Comparison of ENCODE assay signal across 12 cellular contexts in genomic region chr10:33115720-33116119, GRCh38.
DNase-seq lines count a peak whose midpoint lies in the region; ATAC-seq, FAIRE-seq and TF ChIP-seq lines count a peak whose summit lies in the region.
"Had no signal": no experiment of that assay in that cellular context is flagged by ENCODE, and none has a peak within 500 bp of the region (broad histone marks: within the 10 kb centered on the region; RNA-seq: fewer than 3 reads in every experiment).

No MANE protein-coding gene starts in this region.

- peak overlapping the region; percentile 35; the same call in 2 of the 3 replicates for H2BK15ac ChIP-seq in IMR-90 (ENCODE audit: low read depth, low read length)

- H3K27ac ChIP-seq in IMR-90 (ENCODE audit: insufficient read depth, low read length) (peak overlapping the region; percentile 78), K562 (ENCODE audit: extremely low read depth, low read depth, low read length) (no peak overlapping the region)
- H3K27ac ChIP-seq: Peyer's patch, suprapubic skin had no signal

- H3K9ac ChIP-seq in IMR-90 (ENCODE audit: low read depth, low read length) (no peak overlapping the region), K562 (ENCODE audit: insufficient read depth in 1 of 2, low read depth in 2 of 2, low read length in 2 of 2) (no peak overlapping the region)

- H4K20me1 ChIP-seq in IMR-90 (ENCODE audit: insufficient read depth, low read length) (no peaks in the 10 kb centered on the region), K562 (replicated peaks; ENCODE audit: control insufficient read depth, insufficient read depth, low read length) (no peaks in the 10 kb centered on the region)

- peak overlapping the region; percentile 92 for H2BK120ac ChIP-seq in IMR-90 (ENCODE audit: low read depth, low read length)

- peaks cover 3% of the 10 kb centered on the region for H3K9me3 Mint-ChIP-seq in natural killer cell treated with Interleukin-12 subunit alpha and Interleukin-12 subunit beta and Interleukin-15 and Interleukin-18, amount 100 ng/mL, for 72 hours

- H3K27me3 ChIP-seq in IMR-90 (ENCODE audit: control insufficient read depth, insufficient read depth, low read length) = no peaks in the 10 kb centered on the region
- H3K27me3 ChIP-seq in K562 (ENCODE audit: control insufficient read depth in 2 of 2, insufficient read depth in 2 of 2, low read length in 2 of 2) = peaks cover 9 to 13% of the 10 kb centered on the region in 2 experiments; a peak in 3 of 5 replicates
- H3K27me3 ChIP-seq: Peyer's patch, suprapubic skin had no signal

- peak overlapping the region; percentile 84 for H3K4ac ChIP-seq in IMR-90 (ENCODE audit: low read depth, low read length)

- H4K91ac ChIP-seq in IMR-90 (ENCODE audit: insufficient read depth, low read depth, low read length) = peak overlapping the region; percentile 68

- H3K4me3 Mint-ChIP-seq in natural killer cell treated with Interleukin-12 subunit alpha and Interleukin-12 subunit beta and Interleukin-15 and Interleukin-18, amount 100 ng/mL, for 72 hours = peak overlapping the region; percentile 65

- H3K4me3 ChIP-seq in IMR-90 (ENCODE audit: insufficient read depth, low read depth, low read length) (no peak overlapping the region), K562 (no peak overlapping the region)
- H3K4me3 ChIP-seq: Peyer's patch, suprapubic skin had no signal

- peak overlapping the region; percentile 66 for H3K18ac ChIP-seq in IMR-90 (ENCODE audit: low read depth, low read length)

- TF ChIP-seq EP300 in K562 (IDR thresholded peaks at IDR 0.05; ENCODE audit: low read length) = no peak

- H4K5ac ChIP-seq in IMR-90 (ENCODE audit: low read depth, low read length) = peak overlapping the region; percentile 65

- no peak for TF ChIP-seq POLR2A in IMR-90 (IDR thresholded peaks at IDR 0.05; ENCODE audit: low read depth, low read length)
- no peak for TF ChIP-seq POLR2A in K562 (conservative IDR thresholded peaks at IDR 0.05)

- H3K9me1 ChIP-seq in IMR-90 (ENCODE audit: insufficient read depth, low read length) = peaks cover 14% of the 10 kb centered on the region; the same call in 1 of the 2 replicates
- H3K9me1 ChIP-seq in K562 (ENCODE audit: control insufficient read depth, insufficient read depth, low read length) = peaks cover 3% of the 10 kb centered on the region

- H2BK20ac ChIP-seq in IMR-90 (ENCODE audit: low read depth, low read length) = peak overlapping the region; percentile 96

- CTCF ChIA-PET in IMR-90 (lab: Yijun Ruan, JAX) (interaction anchor here (0.6 to 1.9 kb wide), 6 partner anchors 24 to 125 kb away, joined by 3 to 14 read pairs (median 6); no protein-coding TSS in a partner anchor), K562 (lab: Yijun Ruan, JAX; ENCODE audit: low intra/inter-chr PET ratio) (no interaction called here)

- POLR2A ChIA-PET in IMR-90 (lab: Charles Lee; ENCODE audit: unreplicated experiment) = no interaction called here
- POLR2A ChIA-PET in K562 (lab: Yijun Ruan, JAX) = interaction anchor here (0.6 to 1.4 kb wide), 2 partner anchors 69 to 392 kb away, joined by 3 read pairs; no protein-coding TSS in a partner anchor

- H4K8ac ChIP-seq in IMR-90 (ENCODE audit: low read depth in 2 of 2, low read length in 2 of 2) = peak overlapping the region; percentile 3 to 67; a peak in 3 of 4 replicates

- H2AK5ac ChIP-seq in IMR-90 (ENCODE audit: low read depth, low read length) = peak overlapping the region; percentile 66

- intact Hi-C loops in IMR-90 (cut with micrococcal nuclease) = loop anchor here (10.0 kb wide), 1 partner anchor 101 kb away; no protein-coding TSS in a partner anchor
- intact Hi-C loops in K562 (cut with micrococcal nuclease) = no loop called here

- H3K79me2 ChIP-seq in K562 (ENCODE audit: control insufficient read depth, insufficient read depth, low read length) = no peaks in the 10 kb centered on the region

- ATAC-seq in activated CD4-positive, CD25-positive, alpha-beta regulatory T cell treated with anti-CD3 and anti-CD28 coated beads, Interleukin-2, amount 50 U/mL, for 24 hours = peak; percentile 3 to 15
- ATAC-seq in IMR-90 (ENCODE audit: low read depth) = peak; percentile 25
- no peak for ATAC-seq in K562
- peak; percentile 22 to 58 for ATAC-seq in natural killer cell treated with Interleukin-12 subunit alpha and Interleukin-12 subunit beta and Interleukin-15 and Interleukin-18, amount 100 ng/mL, for 72 hours
- ATAC-seq in GM19328 (IDR thresholded peaks at IDR 0.05; ENCODE audit: unreplicated experiment) = no peak
- no peak for ATAC-seq in GM21367 (IDR thresholded peaks at IDR 0.05; ENCODE audit: unreplicated experiment)

- no peaks in the 10 kb centered on the region for H3K27me3 Mint-ChIP-seq in natural killer cell treated with Interleukin-12 subunit alpha and Interleukin-12 subunit beta and Interleukin-15 and Interleukin-18, amount 100 ng/mL, for 72 hours

- peak overlapping the region; percentile 71 for H2AK9ac ChIP-seq in IMR-90 (replicated peaks; ENCODE audit: low read depth, low read length, poor library complexity)

- H3K14ac ChIP-seq in IMR-90 (replicated peaks; ENCODE audit: low read depth, low read length) = peak overlapping the region; percentile 80

- WGBS in IMR-90 (ENCODE audit: extremely low coverage in 2 of 2, insufficient read length in 1 of 2), 2 experiments = 87% methylated on average over 10 of the region's 11 CpGs; no CpG with 5 or more reads in 1 of the 2 experiments
- WGBS in K562 (ENCODE audit: insufficient coverage, low coverage, missing lambda C conversion rate) = 6% methylated on average over 11 of the region's 11 CpGs

- dilution Hi-C loops in IMR-90 (cut with HindIII; ENCODE audit: low sequenced_read_pairs, unreplicated experiment) = no loop called here

- in situ Hi-C loops in IMR-90 (cut with MboI; ENCODE audit: low sequenced_read_pairs) (no loop called here), K562 (cut with MboI) (no loop called here)

- H3K79me1 ChIP-seq in IMR-90 (ENCODE audit: low read depth in 1 of 2, low read length in 2 of 2) = no peaks in the 10 kb centered on the region; a peak in 1 of 4 replicates

- H3K9me3 ChIP-seq in IMR-90 (ENCODE audit: control insufficient read depth, insufficient read depth, low read length) = no peaks in the 10 kb centered on the region
- no peaks in the 10 kb centered on the region for H3K9me3 ChIP-seq in K562 (replicated peaks; ENCODE audit: control insufficient read depth, insufficient read depth, low read depth, low read length)
- H3K9me3 ChIP-seq: Peyer's patch, suprapubic skin had no signal

- H3K56ac ChIP-seq in IMR-90 (ENCODE audit: extremely low read depth, insufficient read depth, low read length) = no peak overlapping the region

- TF ChIP-seq RAD21 in IMR-90 (IDR thresholded peaks at IDR 0.05; ENCODE audit: low read length) (no peak), K562 (CRISPR knock-in tag; conservative IDR thresholded peaks at IDR 0.05 in 1 of 2, IDR thresholded peaks at IDR 0.05 in 1 of 2) (no peak)

- H3K23ac ChIP-seq in IMR-90 (ENCODE audit: low read depth, low read length) = peak overlapping the region; percentile 49; the same call in 1 of the 2 replicates

- H3K36me3 ChIP-seq in IMR-90 (ENCODE audit: control insufficient read depth, insufficient read depth, low read length) (no peaks in the 10 kb centered on the region), K562 (ENCODE audit: control insufficient read depth, insufficient read depth, low read length) (no peaks in the 10 kb centered on the region)
- H3K36me3 ChIP-seq: Peyer's patch, suprapubic skin had no signal

- FAIRE-seq in K562 (lab: Jason Lieb, UNC) (no peak), D721Med (lab: Jason Lieb, UNC) (no peak)
- FAIRE-seq: G401.6, TTC549 had no signal

- TF ChIP-seq CTCF in IMR-90 (conservative IDR thresholded peaks at IDR 0.05; ENCODE audit: low read depth, low read length) (no peak), K562 (IDR thresholded peaks at IDR 0.05 in 2 of 3, conservative IDR thresholded peaks at IDR 0.05 in 1 of 3; ENCODE audit: insufficient read depth in 2 of 3, low read depth in 1 of 3, low read length in 3 of 3) (no peak), D721Med (IDR thresholded peaks at IDR 0.05; ENCODE audit: insufficient read depth, missing control alignments) (no peak)

- peak overlapping the region; percentile 37 for H2AFZ ChIP-seq in IMR-90 (replicated peaks; ENCODE audit: low read length, poor library complexity)
- H2AFZ ChIP-seq in K562 (ENCODE audit: low read depth, low read length) = 0 out of 2 replicates have a peak overlapping the region, but pooled peaks have one; percentile 27

- peak overlapping the region; percentile 96 for H2BK5ac ChIP-seq in IMR-90 (ENCODE audit: low read depth, low read length, poor library complexity, severe bottlenecking)

- peak overlapping the region; percentile 45 to 70 for H3K27ac Mint-ChIP-seq in natural killer cell treated with Interleukin-12 subunit alpha and Interleukin-12 subunit beta and Interleukin-15 and Interleukin-18, amount 100 ng/mL, for 72 hours

- DNase-seq in activated CD4-positive, CD25-positive, alpha-beta regulatory T cell treated with anti-CD3 and anti-CD28 coated beads, Interleukin-2, amount 50 U/mL, for 72 hours = no peak
- DNase-seq in IMR-90 (peak; percentile 63), K562 (ENCODE audit: extremely low read depth in 1 of 4, low spot score in 3 of 4) (no peak), D721Med (ENCODE audit: insufficient read length, low spot score) (no peak)
- no peak for DNase-seq in natural killer cell treated with Interleukin-12 subunit alpha and Interleukin-12 subunit beta and Interleukin-15 and Interleukin-18, amount 100 ng/mL, for 72 hours (ENCODE audit: low spot score)
- DNase-seq: Peyer's patch had no signal

- H3K4me2 ChIP-seq in IMR-90 (ENCODE audit: low read depth, low read length) = no peak overlapping the region
- no peak overlapping the region for H3K4me2 ChIP-seq in K562 (ENCODE audit: insufficient read depth, low read length)

- H3K4me1 Mint-ChIP-seq in natural killer cell treated with Interleukin-12 subunit alpha and Interleukin-12 subunit beta and Interleukin-15 and Interleukin-18, amount 100 ng/mL, for 72 hours (ENCODE audit: low read depth in 2 of 2) = peaks cover 68 to 88% of the 10 kb centered on the region in 2 donors

- BruUV-seq in IMR-90 (replicated peaks; lab: Mats Ljungman, UMichigan) = no TSS peak
- BruUV-seq in K562 (replicated peaks; lab: Mats Ljungman, UMichigan) = no TSS peak

- peaks cover 4% of the 10 kb centered on the region for H3K36me3 Mint-ChIP-seq in natural killer cell treated with Interleukin-12 subunit alpha and Interleukin-12 subunit beta and Interleukin-15 and Interleukin-18, amount 100 ng/mL, for 72 hours

- H3K4me1 ChIP-seq in IMR-90 (ENCODE audit: control insufficient read depth, insufficient read depth, low read length) (peaks cover 18% of the 10 kb centered on the region), K562 (replicated peaks in 1 of 2; ENCODE audit: control insufficient read depth in 2 of 2, insufficient read depth in 2 of 2, low read length in 2 of 2) (no peaks in the 10 kb centered on the region; a peak in 1 of 5 replicates)
- H3K4me1 ChIP-seq: Peyer's patch had no signal

TF ChIP-seq in IMR-90, 13 proteins besides CTCF, POLR2A, EP300 and RAD21 (continues in another document):
- TF ChIP-seq SMC3 (IDR thresholded peaks at IDR 0.05; ENCODE audit: low read depth, low read length) (no peak), MAFK (IDR thresholded peaks at IDR 0.05; ENCODE audit: low read depth, low read length) (no peak)

Comparison
In these comparisons a context has a peak if more than half of its experiments do, and no peak if none do; other contexts are left out.
1. ATAC-seq: peak in activated CD4-positive, CD25-positive, alpha-beta regulatory T cell treated with anti-CD3 and anti-CD28 coated beads, Interleukin-2, amount 50 U/mL, for 24 hours (2 of 2), IMR-90 (single experiment) and natural killer cell treated with Interleukin-12 subunit alpha and Interleukin-12 subunit beta and Interleukin-15 and Interleukin-18, amount 100 ng/mL, for 72 hours (2 of 2); none in K562 (single experiment), GM19328 (single experiment) and GM21367 (single experiment).